ENCODE assay signal across 27 cellular contexts in genomic region chr12:56366948-56367347, GRCh38. TPM values are rescaled to one million over a fixed set of nuclear protein-coding genes. Genes with fewer than 3 reads are reported as not detected.
DNase-seq lines count a peak whose midpoint lies in the region; ATAC-seq, FAIRE-seq and TF ChIP-seq lines count a peak whose summit lies in the region.
"Had no signal": no experiment of that assay in that cellular context is flagged by ENCODE, and none has a peak within 500 bp of the region (broad histone marks: within the 10 kb centered on the region; RNA-seq: fewer than 3 reads in every experiment).

No MANE protein-coding gene starts in this region.

- H3K4me3 ChIP-seq in GM23248 (no peak overlapping the region), OCI-LY1 (ENCODE audit: low read depth, low read length, poor library complexity, severe bottlenecking) (no peak overlapping the region), H1 (ENCODE audit: extremely low read depth in 1 of 4, insufficient read depth in 2 of 4, low read depth in 3 of 4, low read length in 4 of 4) (no peak overlapping the region), H7 (ENCODE audit: insufficient read depth, low read depth, low read length) (no peak overlapping the region)
- H3K4me3 ChIP-seq: GM12878, HAP-1 had no signal

- no peak overlapping the region for H4K91ac ChIP-seq in H1 (replicated peaks; ENCODE audit: insufficient read length, low read length)

- POLR2A ChIA-PET in H1 (lab: Charles Lee; ENCODE audit: partially characterized antibody): interaction anchor here (0.6 kb wide), 1 partner anchor 110 kb away, joined by 4 read pairs; no protein-coding TSS in a partner anchor

- H3K9me2 ChIP-seq in GM23248 (ENCODE audit: insufficient read depth): no peaks in the 10 kb centered on the region
- no peaks in the 10 kb centered on the region for H3K9me2 ChIP-seq in OCI-LY1 (ENCODE audit: low read depth, low read length)

- H2BK12ac ChIP-seq in H1 (ENCODE audit: low read depth, low read length): no peak overlapping the region

- no peak overlapping the region for H3K4ac ChIP-seq in H1 (replicated peaks; ENCODE audit: insufficient read length, low read depth, low read length)

- no peak overlapping the region for H3K9ac ChIP-seq in GM23248
- H3K9ac ChIP-seq in OCI-LY1 (ENCODE audit: low read length): no peak overlapping the region
- no peak overlapping the region for H3K9ac ChIP-seq in H1 (replicated peaks in 1 of 4; ENCODE audit: extremely low read depth in 1 of 4, low read depth in 3 of 4, low read length in 3 of 4)

- no peak for TF ChIP-seq POLR2A in H1 (IDR thresholded peaks at IDR 0.05; ENCODE audit: control extremely low read depth in 1 of 2, low read depth in 2 of 2, low read length in 2 of 2)

- H3K23ac ChIP-seq in H1 (ENCODE audit: insufficient read length): no peak overlapping the region

- H2BK5ac ChIP-seq in H1 (ENCODE audit: low read depth, low read length): no peak overlapping the region

- TF ChIP-seq RAD21 in H1 (IDR thresholded peaks at IDR 0.05 in 1 of 2, conservative IDR thresholded peaks at IDR 0.05 in 1 of 2; ENCODE audit: low read depth in 2 of 2, low read length in 2 of 2): no peak

- no peak overlapping the region for H3K14ac ChIP-seq in H1 (ENCODE audit: insufficient read length)

- no peaks in the 10 kb centered on the region for H3K79me1 ChIP-seq in H1 (ENCODE audit: low read depth, low read length)

- in situ Hi-C loops in GM23248 (cut with MboI): no loop called here

- H4K20me1 ChIP-seq in GM23248 (ENCODE audit: insufficient read depth) (no peaks in the 10 kb centered on the region), OCI-LY1 (ENCODE audit: insufficient read depth, low read length) (no peaks in the 10 kb centered on the region), H1 (replicated peaks in 1 of 2; ENCODE audit: control insufficient read depth in 1 of 2, insufficient read depth in 2 of 2, low read length in 2 of 2) (no peaks in the 10 kb centered on the region)

- no peak overlapping the region for H2BK15ac ChIP-seq in H1 (ENCODE audit: low read length)

- CTCF ChIA-PET in H1 (lab: Charles Lee; ENCODE audit: partially characterized antibody): interaction anchor here (1.4 kb wide), 1 partner anchor 31 kb away, joined by 3 read pairs; no protein-coding TSS in a partner anchor

- H2BK120ac ChIP-seq in H1 (replicated peaks; ENCODE audit: low read depth, low read length): no peak overlapping the region

- H3K9me3 ChIP-seq in GM23248 (ENCODE audit: low read depth): no peaks in the 10 kb centered on the region
- H3K9me3 ChIP-seq in OCI-LY1 (ENCODE audit: low read length): peaks cover 5% of the 10 kb centered on the region; the same call in 1 of the 2 replicates
- no peaks in the 10 kb centered on the region for H3K9me3 ChIP-seq in H1 (ENCODE audit: insufficient read depth in 2 of 2, low read depth in 1 of 2, low read length in 1 of 2)
- H3K9me3 ChIP-seq: BE2C, HAP-1 had no signal

- H3K4me2 ChIP-seq in GM23248 (ENCODE audit: unreplicated experiment): no peak overlapping the region
- no peak overlapping the region for H3K4me2 ChIP-seq in OCI-LY1 (ENCODE audit: low read length)
- no peak overlapping the region for H3K4me2 ChIP-seq in H1 (ENCODE audit: insufficient read depth in 1 of 2, low read depth in 2 of 2, low read length in 2 of 2)

- H2AK5ac ChIP-seq in H1 (ENCODE audit: low read depth, low read length): no peak overlapping the region

- H3K27me3 ChIP-seq in GM23248 (replicated peaks; ENCODE audit: insufficient read depth) (0 out of 2 replicates have a peak, but pooled peaks cover 5% of the 10 kb centered on the region), OCI-LY1 (ENCODE audit: insufficient read depth, low read length) (no peaks in the 10 kb centered on the region), H1 (replicated peaks in 1 of 4; ENCODE audit: control insufficient read depth in 3 of 4, extremely low read depth in 1 of 4, insufficient read depth in 3 of 4, low read length in 3 of 4) (peaks cover 0 to 3% (median 0%) of the 10 kb centered on the region in 4 experiments; a peak in 1 of 7 replicates), H7 (ENCODE audit: control insufficient read depth, insufficient read depth, low read length) (no peaks in the 10 kb centered on the region)
- H3K27me3 ChIP-seq: BE2C had no signal

- WGBS in GM23248 (ENCODE audit: low coverage in 1 of 2, low lambda C conversion rate in 2 of 2, missing lambda C conversion rate in 2 of 2), 2 experiments: 36 to 39% methylated on average over 3 of the region's 3 CpGs
- WGBS in H1 (ENCODE audit: extremely low coverage in 1 of 2, insufficient coverage in 1 of 2, insufficient read length in 1 of 2, insufficient replicate concordance in 2 of 2, low coverage in 1 of 2, low lambda C conversion rate in 2 of 2, missing lambda C conversion rate in 1 of 2), 2 experiments: 89% methylated on average over 3 of the region's 3 CpGs; no CpG with 5 or more reads in 1 of the 2 experiments

- FAIRE-seq in H1 (lab: Jason Lieb, UNC): no peak
- FAIRE-seq: A204.1, GM12878, GM19239 had no signal

- H3K4me1 ChIP-seq in GM23248 (ENCODE audit: insufficient read depth): no peaks in the 10 kb centered on the region
- H3K4me1 ChIP-seq in OCI-LY1 (ENCODE audit: insufficient read depth, low read length, severe bottlenecking): no peaks in the 10 kb centered on the region
- no peaks in the 10 kb centered on the region for H3K4me1 ChIP-seq in H1 (replicated peaks in 1 of 4; ENCODE audit: control insufficient read depth in 3 of 4, insufficient read depth in 4 of 4, low read length in 3 of 4)
- H3K4me1 ChIP-seq: BE2C had no signal

- H3F3A ChIP-seq in GM23248 (ENCODE audit: insufficient read depth): no peaks in the 10 kb centered on the region
- no peaks in the 10 kb centered on the region for H3F3A ChIP-seq in OCI-LY1 (ENCODE audit: insufficient read depth, low read length)

- TF ChIP-seq CTCF in OCI-LY1 (IDR thresholded peaks at IDR 0.05; ENCODE audit: low read length) (no peak), H1 (IDR thresholded peaks at IDR 0.05; ENCODE audit: control extremely low read depth in 1 of 3, insufficient read depth in 1 of 3, low read depth in 1 of 3, low read length in 3 of 3) (no peak)

- no peak overlapping the region for H3K56ac ChIP-seq in H1 (replicated peaks; ENCODE audit: insufficient read length, low read depth, low read length)

- H2AFZ ChIP-seq in GM23248 (peak overlapping the region; percentile 38; the same call in 1 of the 2 replicates), OCI-LY1 (ENCODE audit: low read length) (no peak overlapping the region), H1 (ENCODE audit: low read length) (no peak overlapping the region)

- ATAC-seq in HG02623 (IDR thresholded peaks at IDR 0.05; ENCODE audit: unreplicated experiment) (no peak), HG03039 (IDR thresholded peaks at IDR 0.05; ENCODE audit: unreplicated experiment) (no peak), GM19351 (IDR thresholded peaks at IDR 0.05; ENCODE audit: unreplicated experiment) (no peak)
- ATAC-seq: GM12878 had no signal

- no peak overlapping the region for H2BK20ac ChIP-seq in H1 (ENCODE audit: low read length)

- TF ChIP-seq EP300 in H1 (IDR thresholded peaks at IDR 0.05; ENCODE audit: borderline replicate concordance in 1 of 2, low read depth in 2 of 2, low read length in 2 of 2): no peak

- DNase-seq in GM23248 (no peak), H1 (ENCODE audit: low read depth in 1 of 2, low spot score in 2 of 2) (no peak), H7 (no peak)
- DNase-seq: ACHN; BE2C; Calu3; CD4-positive, alpha-beta memory T cell; DMS 273 treated with DMSO at 0.1 percent for 48 hours; DMS53; DND-41; EL; GOT3; KG1 had no signal

- no peak overlapping the region for H4K5ac ChIP-seq in H1 (ENCODE audit: insufficient read length, low read depth, low read length)

- peak overlapping the region; percentile 14; the same call in 1 of the 2 replicates for H4K8ac ChIP-seq in H1 (ENCODE audit: extremely low read depth, insufficient read depth, low read length)

- H3K18ac ChIP-seq in H1 (ENCODE audit: extremely low read depth, low read length): no peak overlapping the region

- no peaks in the 10 kb centered on the region for H3K36me3 ChIP-seq in GM23248 (ENCODE audit: low read depth)
- no peaks in the 10 kb centered on the region for H3K36me3 ChIP-seq in OCI-LY1 (ENCODE audit: insufficient read depth, low read length)
- H3K36me3 ChIP-seq in H1 (ENCODE audit: control insufficient read depth in 2 of 4, insufficient read depth in 4 of 4, low read length in 3 of 4): no peaks in the 10 kb centered on the region
- H3K36me3 ChIP-seq in H7 (replicated peaks; ENCODE audit: control insufficient read depth, insufficient read depth, low read length): no peaks in the 10 kb centered on the region
- H3K36me3 ChIP-seq: BE2C, HAP-1 had no signal

- H3K27ac ChIP-seq in GM23248 (no peak overlapping the region), OCI-LY1 (ENCODE audit: low read depth, low read length, poor library complexity, severe bottlenecking) (peak overlapping the region; percentile 1), H1 (ENCODE audit: low read depth, low read length) (no peak overlapping the region)
- H3K27ac ChIP-seq: HL-60 had no signal

- H3K23me2 ChIP-seq in H1 (ENCODE audit: low read depth, low read length): no peaks in the 10 kb centered on the region

- H3K79me2 ChIP-seq in GM23248 (ENCODE audit: insufficient read depth): no peaks in the 10 kb centered on the region
- no peaks in the 10 kb centered on the region for H3K79me2 ChIP-seq in OCI-LY1 (ENCODE audit: insufficient read depth, low read length)
- H3K79me2 ChIP-seq in H1 (ENCODE audit: control insufficient read depth in 1 of 2, insufficient read depth in 2 of 2, low read length in 2 of 2): no peaks in the 10 kb centered on the region

RNA-seq across cellular contexts. Expression of gene APOF, which starts 4.3 kb away (rescaled TPM):
- total RNA-seq in GM23248 (2014; rRNA removed; shearing (Covaris generic)): not detected in 2 replicates
- polyA plus RNA-seq in GM23248 (2016; fragmentation: Nextera tagmentation; extraction: Ambion mirVana): not detected in 2 replicates
- not detected in 2 replicates for total RNA-seq in H1 (2021; fragmentation: NEBNext Ultra II Directional; extraction: Animal tissue kit (Norgen Biotek cat#: 25700))
- polyA plus RNA-seq in H1 (2011; rRNA removed): not detected in 2 replicates
- polyA plus RNA-seq in H1 (2011; cell fraction: cytosol; rRNA removed): not detected
- polyA plus RNA-seq in H1 (2011; cell fraction: nucleus; rRNA removed): not detected
- polyA plus RNA-seq in H1 (2012, experiment 1 of 2): 0.09 TPM in 1 of 4 replicates, not detected in the others
- polyA plus RNA-seq in H1 (2012, experiment 2 of 2): not detected
- polyA plus RNA-seq in H1 (2013, experiment 1 of 2): not detected
- polyA plus RNA-seq in H1 (2013, experiment 2 of 2): not detected
- polyA minus RNA-seq in H1 (2011; rRNA and poly(A)+ RNA removed): not detected in 2 replicates
- polyA minus RNA-seq in H1 (2011; cell fraction: cytosol; rRNA and poly(A)+ RNA removed): not detected
- not detected for polyA minus RNA-seq in H1 (2011; cell fraction: nucleus; rRNA and poly(A)+ RNA removed)
- not detected in 2 replicates for total RNA-seq in H7 (2014; rRNA removed; shearing (Covaris generic))
- total RNA-seq: Calu3; CD4-positive, alpha-beta memory T cell; G401; HT1080; LHCN-M2 had no signal
- polyA plus RNA-seq: CD14-positive monocyte; CD4-positive, alpha-beta memory T cell; IgD-negative memory B cell had no signal

RNA-seq across cellular contexts. Expression of gene STAT2, which starts 7.0 kb away (rescaled TPM):
- total RNA-seq in GM23248 (2014; rRNA removed; shearing (Covaris generic)): 208 and 220 TPM in 2 replicates
- polyA plus RNA-seq in GM23248 (2016; fragmentation: Nextera tagmentation; extraction: Ambion mirVana) (104 and 109 TPM in 2 replicates), H1 (2011; rRNA removed) (37.1 and 39.9 TPM in 2 replicates)
- total RNA-seq in H1 (2021; fragmentation: NEBNext Ultra II Directional; extraction: Animal tissue kit (Norgen Biotek cat#: 25700)): 42.4 and 44.7 TPM in 2 replicates
- 36.3 TPM for polyA plus RNA-seq in H1 (2011; cell fraction: cytosol; rRNA removed)
- 69.6 TPM for polyA plus RNA-seq in H1 (2011; cell fraction: nucleus; rRNA removed)
- 33.1 to 42.2 TPM (median 37.6 TPM) in 4 replicates for polyA plus RNA-seq in H1 (2012, experiment 1 of 2)
- polyA plus RNA-seq in H1 (2012, experiment 2 of 2): 24.4 TPM
- 22.6 TPM for polyA plus RNA-seq in H1 (2013, experiment 1 of 2)
- 19.1 TPM for polyA plus RNA-seq in H1 (2013, experiment 2 of 2)
- 71.1 and 93.4 TPM in 2 replicates for polyA minus RNA-seq in H1 (2011; rRNA and poly(A)+ RNA removed)
- 34.1 TPM for polyA minus RNA-seq in H1 (2011; cell fraction: cytosol; rRNA and poly(A)+ RNA removed)
- polyA minus RNA-seq in H1 (2011; cell fraction: nucleus; rRNA and poly(A)+ RNA removed): 60.4 TPM
- total RNA-seq in H7 (2014; rRNA removed; shearing (Covaris generic)): 42.2 and 47.6 TPM in 2 replicates

RNA-seq across cellular contexts. Expression of gene IL23A, which starts 28.3 kb away (rescaled TPM):
- not detected in 2 replicates for total RNA-seq in GM23248 (2014; rRNA removed; shearing (Covaris generic))
- polyA plus RNA-seq in GM23248 (2016; fragmentation: Nextera tagmentation; extraction: Ambion mirVana) (0.19 and 0.31 TPM in 2 replicates), H1 (2011; rRNA removed) (2.6 and 3.6 TPM in 2 replicates)
- total RNA-seq in H1 (2021; fragmentation: NEBNext Ultra II Directional; extraction: Animal tissue kit (Norgen Biotek cat#: 25700)): 1.4 and 2.3 TPM in 2 replicates
- polyA plus RNA-seq in H1 (2011; cell fraction: cytosol; rRNA removed): 2.3 TPM
- polyA plus RNA-seq in H1 (2011; cell fraction: nucleus; rRNA removed): 3.0 TPM
- polyA plus RNA-seq in H1 (2012, experiment 1 of 2): 1.7 to 2.7 TPM (median 2.1 TPM) in 4 replicates
- polyA plus RNA-seq in H1 (2012, experiment 2 of 2): 2.6 TPM
- polyA plus RNA-seq in H1 (2013, experiment 1 of 2): 2.9 TPM
- polyA plus RNA-seq in H1 (2013, experiment 2 of 2): 3.7 TPM
- 0.85 and 1.1 TPM in 2 replicates for polyA minus RNA-seq in H1 (2011; rRNA and poly(A)+ RNA removed)
- not detected for polyA minus RNA-seq in H1 (2011; cell fraction: cytosol; rRNA and poly(A)+ RNA removed)
- polyA minus RNA-seq in H1 (2011; cell fraction: nucleus; rRNA and poly(A)+ RNA removed): 1.3 TPM
- total RNA-seq in H7 (2014; rRNA removed; shearing (Covaris generic)): 4.0 and 7.6 TPM in 2 replicates
- total RNA-seq: HT1080 had no signal

RNA-seq across cellular contexts. Expression of gene PAN2, which starts 33.1 kb away (rescaled TPM):
- 20.2 and 22.1 TPM in 2 replicates for total RNA-seq in GM23248 (2014; rRNA removed; shearing (Covaris generic))
- 7.2 and 9.1 TPM in 2 replicates for polyA plus RNA-seq in GM23248 (2016; fragmentation: Nextera tagmentation; extraction: Ambion mirVana)
- total RNA-seq in H1 (2021; fragmentation: NEBNext Ultra II Directional; extraction: Animal tissue kit (Norgen Biotek cat#: 25700)): 30.5 and 36.7 TPM in 2 replicates
- polyA plus RNA-seq in H1 (2011; rRNA removed): 29.6 and 37.1 TPM in 2 replicates
- polyA plus RNA-seq in H1 (2011; cell fraction: cytosol; rRNA removed): 31.4 TPM
- polyA plus RNA-seq in H1 (2011; cell fraction: nucleus; rRNA removed): 207 TPM
- polyA plus RNA-seq in H1 (2012, experiment 1 of 2): 33.7 to 38.9 TPM (median 37.7 TPM) in 4 replicates
- 4.7 TPM for polyA plus RNA-seq in H1 (2012, experiment 2 of 2)
- polyA plus RNA-seq in H1 (2013, experiment 1 of 2): 18.8 TPM
- polyA plus RNA-seq in H1 (2013, experiment 2 of 2): 18.6 TPM
- polyA minus RNA-seq in H1 (2011; rRNA and poly(A)+ RNA removed): 37.2 and 42.7 TPM in 2 replicates
- 15.8 TPM for polyA minus RNA-seq in H1 (2011; cell fraction: cytosol; rRNA and poly(A)+ RNA removed)
- 69.2 TPM for polyA minus RNA-seq in H1 (2011; cell fraction: nucleus; rRNA and poly(A)+ RNA removed)
- total RNA-seq in H7 (2014; rRNA removed; shearing (Covaris generic)): 38.6 and 64.1 TPM in 2 replicates

RNA-seq across cellular contexts. Expression of gene CNPY2, which starts 51.2 kb away (rescaled TPM):
- 89.9 and 97.5 TPM in 2 replicates for total RNA-seq in GM23248 (2014; rRNA removed; shearing (Covaris generic))
- polyA plus RNA-seq in GM23248 (2016; fragmentation: Nextera tagmentation; extraction: Ambion mirVana) (248 and 253 TPM in 2 replicates), H1 (2011; rRNA removed) (222 and 281 TPM in 2 replicates)
- 195 and 203 TPM in 2 replicates for total RNA-seq in H1 (2021; fragmentation: NEBNext Ultra II Directional; extraction: Animal tissue kit (Norgen Biotek cat#: 25700))
- 271 TPM for polyA plus RNA-seq in H1 (2011; cell fraction: cytosol; rRNA removed)
- polyA plus RNA-seq in H1 (2011; cell fraction: nucleus; rRNA removed): 153 TPM
- 233 to 359 TPM (median 237 TPM) in 4 replicates for polyA plus RNA-seq in H1 (2012, experiment 1 of 2)
- 156 TPM for polyA plus RNA-seq in H1 (2012, experiment 2 of 2)
- polyA plus RNA-seq in H1 (2013, experiment 1 of 2): 307 TPM
- polyA plus RNA-seq in H1 (2013, experiment 2 of 2): 332 TPM
- 158 and 191 TPM in 2 replicates for polyA minus RNA-seq in H1 (2011; rRNA and poly(A)+ RNA removed)
- polyA minus RNA-seq in H1 (2011; cell fraction: cytosol; rRNA and poly(A)+ RNA removed): 66.9 TPM
- polyA minus RNA-seq in H1 (2011; cell fraction: nucleus; rRNA and poly(A)+ RNA removed): 67.8 TPM
- total RNA-seq in H7 (2014; rRNA removed; shearing (Covaris generic)): 108 and 129 TPM in 2 replicates
